In genomic region chr10:74909665-74910064, GRCh38 we compare ENCODE assay signal across 1 cellular context.
TF ChIP-seq lines count a peak whose summit lies in the region.

No MANE protein-coding gene starts in this region.

TF ChIP-seq in HEK293T, 16 proteins besides CTCF, POLR2A, EP300 and RAD21 (continued from another document):
- no peak for TF ChIP-seq FOXA1 (IDR thresholded peaks at IDR 0.05)
- TF ChIP-seq LEF1 (IDR thresholded peaks at IDR 0.05; ENCODE audit: borderline replicate concordance): no peak
- TF ChIP-seq NFRKB (IDR thresholded peaks at IDR 0.05): no peak
TF ChIP-seq in HEK293T: peak in this region for 0.
